In genomic region chr11:64660706-64661105, GRCh38 we compare ENCODE assay signal across 22 cellular contexts.
DNase-seq lines count a peak whose midpoint lies in the region; ATAC-seq, FAIRE-seq and TF ChIP-seq lines count a peak whose summit lies in the region.
"Had no signal": no experiment of that assay in that cellular context is flagged by ENCODE, and none has a peak within 500 bp of the region (broad histone marks: within the 10 kb centered on the region; RNA-seq: fewer than 3 reads in every experiment).

No MANE protein-coding gene starts in this region.

- H2AFZ ChIP-seq in fibroblast of lung (ENCODE audit: low read length): no peak overlapping the region
- H2AFZ ChIP-seq: PC-9 had no signal

- no TSS peak for BruUV-seq in A673 (replicated peaks; lab: Mats Ljungman, UMichigan)

- no peaks in the 10 kb centered on the region for H3K79me2 ChIP-seq in fibroblast of lung (ENCODE audit: control insufficient read depth, insufficient read depth, low read length)

- POLR2A ChIA-PET in A673 (lab: Charles Lee; ENCODE audit: low non-redundant PET): no interaction called here

- no peaks in the 10 kb centered on the region for H4K20me1 ChIP-seq in fibroblast of lung (ENCODE audit: control insufficient read depth, extremely low read depth, insufficient read depth, low read length)

- intact Hi-C loops in A673 (cut with micrococcal nuclease; ENCODE audit: unreplicated experiment): no loop called here

- H3K4me1 ChIP-seq in A673 (ENCODE audit: insufficient read depth, low read length, poor library complexity, severe bottlenecking) (peaks cover 33% of the 10 kb centered on the region), fibroblast of lung (ENCODE audit: control insufficient read depth, extremely low read depth, insufficient read depth, low read length) (peaks cover 24% of the 10 kb centered on the region)
- H3K4me1 ChIP-seq: prostate gland, SJCRH30 had no signal

- H3K9me3 ChIP-seq in A673 (ENCODE audit: low read depth, low read length, poor library complexity, severe bottlenecking): no peaks in the 10 kb centered on the region
- H3K9me3 ChIP-seq in fibroblast of lung (ENCODE audit: control insufficient read depth, insufficient read depth, low read depth, low read length): no peaks in the 10 kb centered on the region
- H3K9me3 ChIP-seq: prostate gland, SJCRH30, testis had no signal

- H3K4me3 ChIP-seq in A673 (ENCODE audit: low read depth, low read length, poor library complexity, severe bottlenecking) (no peak overlapping the region), fibroblast of lung (replicated peaks in 1 of 4; ENCODE audit: control extremely low read depth in 1 of 4, insufficient read depth in 1 of 4, low read depth in 3 of 4, low read length in 4 of 4) (no peak overlapping the region), skeletal muscle cell (ENCODE audit: low read depth, low read length) (peak overlapping the region; percentile 38)
- H3K4me3 ChIP-seq: PC-9, prostate gland, SJCRH30 had no signal

- CTCF ChIA-PET in A673 (lab: Charles Lee): interaction anchor here (0.5 to 1.0 kb wide), 2 partner anchors 28 to 116 kb away, joined by 3 to 4 read pairs; no protein-coding TSS in a partner anchor

- no peak for FAIRE-seq in GM19239 (lab: Jason Lieb, UNC)
- FAIRE-seq: G401.6 had no signal

- no peak overlapping the region for H3K4me2 ChIP-seq in fibroblast of lung (ENCODE audit: extremely low read depth, insufficient read depth, low read length)

- no peak for DNase-seq in A673 (ENCODE audit: low spot score)
- peak; percentile 39 for DNase-seq in LHCN-M2 (ENCODE audit: low read depth)
- no peak for DNase-seq in fibroblast of lung (ENCODE audit: low read depth in 2 of 2)
- no peak for DNase-seq in skeletal muscle cell (ENCODE audit: low read depth)
- no peak for DNase-seq in GM19239 (ENCODE audit: insufficient read length, low spot score)
- DNase-seq: ACHN; activated CD4-positive, alpha-beta T cell treated with anti-CD3 and anti-CD28 coated beads, Interleukin-2, amount 10 ng/mL, durations not matched to agents 24 days and 14 days; activated CD8-positive, alpha-beta memory T cell treated with anti-CD3 and anti-CD28 coated beads, Interleukin-2, amount 50 U/mL, for 4 hours; activated naive CD8-positive, alpha-beta T cell treated with anti-CD3 and anti-CD28 coated beads for 36 hours; CD4-positive, alpha-beta T cell; DMS153; kidney glomerular epithelial cell; NCI-H187; NCI-H82; PC-9; testis had no signal

- ATAC-seq in HG03280 (IDR thresholded peaks at IDR 0.05; ENCODE audit: unreplicated experiment): no peak
- ATAC-seq in GM18502 (IDR thresholded peaks at IDR 0.05; ENCODE audit: poor library complexity, unreplicated experiment): no peak
- ATAC-seq in HG02798 (IDR thresholded peaks at IDR 0.05; ENCODE audit: poor library complexity, unreplicated experiment): no peak

- H3K36me3 ChIP-seq in A673 (ENCODE audit: insufficient read depth, low read length, poor library complexity, severe bottlenecking): no peaks in the 10 kb centered on the region
- no peaks in the 10 kb centered on the region for H3K36me3 ChIP-seq in fibroblast of lung (ENCODE audit: control insufficient read depth, insufficient read depth, low read length)
- H3K36me3 ChIP-seq: prostate gland, SJCRH30 had no signal

- H3K27ac ChIP-seq in A673 (ENCODE audit: low read depth, low read length, poor library complexity, severe bottlenecking) (peak overlapping the region; percentile 91), fibroblast of lung (ENCODE audit: insufficient read depth, low read length) (peak overlapping the region; percentile 84)
- H3K27ac ChIP-seq: prostate gland, SJCRH30, testis had no signal

- H3K9ac ChIP-seq in fibroblast of lung (ENCODE audit: insufficient read depth, low read length): no peak overlapping the region

- H3K27me3 ChIP-seq in A673 (replicated peaks; ENCODE audit: insufficient read depth, low read depth, low read length, poor library complexity): no peaks in the 10 kb centered on the region
- H3K27me3 ChIP-seq in fibroblast of lung (ENCODE audit: control insufficient read depth, insufficient read depth, low read length): no peaks in the 10 kb centered on the region
- H3K27me3 ChIP-seq: SJCRH30, testis had no signal

- TF ChIP-seq CTCF in A673 (conservative IDR thresholded peaks at IDR 0.05; ENCODE audit: low read depth, low read length): no peak
- TF ChIP-seq CTCF in fibroblast of lung (conservative IDR thresholded peaks at IDR 0.05 in 1 of 2, IDR thresholded peaks at IDR 0.05 in 1 of 2; ENCODE audit: low read depth in 1 of 2, low read length in 2 of 2): no peak
